Comparison of ENCODE assay signal across 1 cellular context in the genomic region with DNA sequence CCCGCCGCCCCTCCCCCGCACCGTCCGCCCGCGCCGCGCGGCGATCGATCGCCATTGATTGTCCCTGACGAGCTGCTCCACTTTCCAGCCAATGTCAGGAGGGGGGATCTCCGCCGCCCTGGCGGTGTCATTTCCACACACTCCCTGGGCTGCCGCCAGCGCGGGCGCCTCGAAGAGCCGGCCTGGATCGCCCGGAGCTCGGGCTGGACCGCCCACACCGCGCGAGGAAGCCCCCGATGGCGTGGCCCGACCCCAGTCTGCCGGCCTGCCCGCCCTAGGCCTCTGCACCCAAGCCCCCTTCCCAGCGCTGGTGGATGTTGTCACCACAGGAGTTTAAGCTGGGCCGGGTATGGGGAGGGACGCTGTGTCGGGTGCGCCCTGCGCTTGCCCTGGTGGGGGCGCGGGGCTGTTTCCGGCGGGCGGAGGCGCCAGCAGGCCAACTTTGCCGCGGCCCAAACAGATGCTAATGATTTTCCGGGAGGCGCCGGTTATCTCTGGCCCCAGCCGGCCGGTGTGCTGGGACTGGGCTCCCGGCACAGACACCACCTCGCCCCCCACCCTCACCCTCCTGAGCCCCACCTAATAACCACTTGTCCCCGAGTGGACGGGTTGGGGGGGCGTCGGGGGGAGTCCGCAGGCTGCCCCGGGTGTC.
A peak's percentile ranks its signal among the peaks of the same experiment; 100 is the strongest.
TF ChIP-seq lines count a peak whose summit lies in the region.

No MANE protein-coding gene starts in this region.

TF ChIP-seq in endothelial cell of umbilical vein, 7 proteins besides CTCF, POLR2A, EP300 and RAD21:
- peak; percentile 23 for TF ChIP-seq EZH2 (IDR thresholded peaks at IDR 0.05; ENCODE audit: borderline replicate concordance, low read depth, low read length, severe bottlenecking)
- TF ChIP-seq, protein P1, sequence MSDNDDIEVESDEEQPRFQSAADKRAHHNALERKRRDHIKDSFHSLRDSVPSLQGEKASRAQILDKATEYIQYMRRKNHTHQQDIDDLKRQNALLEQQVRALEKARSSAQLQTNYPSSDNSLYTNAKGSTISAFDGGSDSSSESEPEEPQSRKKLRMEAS (IDR thresholded peaks at IDR 0.05; ENCODE audit: insufficient read depth, insufficient read length) = no peak
- no peak for TF ChIP-seq GATA2 (IDR thresholded peaks at IDR 0.05; ENCODE audit: insufficient read depth, insufficient read length, low read depth, low read length)
- TF ChIP-seq MYC (IDR thresholded peaks at IDR 0.05; ENCODE audit: low read depth, low read length) = no peak
- TF ChIP-seq JUN (IDR thresholded peaks at IDR 0.05; ENCODE audit: borderline replicate concordance, insufficient read depth, insufficient read length, low read depth) = no peak
- TF ChIP-seq POLR2AphosphoS5 (IDR thresholded peaks at IDR 0.05; ENCODE audit: insufficient read depth, low read depth, low read length) = peak; percentile 31
